21 cellular contexts compared by ENCODE assay signal in the genomic region with DNA sequence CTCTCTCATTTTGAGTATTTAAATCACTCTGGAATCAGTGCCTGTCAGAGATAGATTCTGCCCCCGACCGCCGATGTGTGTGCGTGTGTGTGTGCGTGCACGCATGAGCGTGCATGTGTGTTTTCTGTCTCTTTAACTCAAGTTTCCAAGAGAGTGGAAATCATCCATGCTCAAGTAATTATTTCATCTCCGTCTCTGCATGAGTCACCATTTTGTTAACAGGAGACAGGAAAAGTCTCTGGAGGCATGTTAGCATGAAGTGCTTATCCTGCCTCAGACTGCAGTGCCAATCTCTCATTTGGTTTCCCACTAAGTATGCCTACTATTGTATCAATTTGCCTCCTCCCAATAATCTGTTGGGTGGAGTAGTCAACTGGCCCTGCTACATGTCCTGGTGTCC.
"Had no signal": no experiment of that assay in that cellular context is flagged by ENCODE, and none has a peak within 500 bp of the region (broad histone marks: within the 10 kb centered on the region; RNA-seq: fewer than 3 reads in every experiment).

No MANE protein-coding gene starts in this region.

- H3K4me1 Mint-ChIP-seq: activated CD4-positive, alpha-beta T cell treated with anti-CD3 and anti-CD28 coated beads, Interleukin-2, amount 10 ng/mL, durations not matched to agents 24 days and 14 days; activated naive CD4-positive, alpha-beta T cell treated with anti-CD3 and anti-CD28 coated beads, Interleukin-2, amount 50 U/mL, for 24 hours; naive B cell; neural crest cell; stimulated activated naive B cell treated with anti-CD40 and anti-IgM and Interleukin-4, amounts not matched to agents 10 μg/mL and 1 μg/mL and 100 μg/mL, for 72 hours had no signal

- H3K9me3 ChIP-seq: colonic mucosa, esophagus squamous epithelium, left lung, uterus had no signal

- FAIRE-seq: bronchial epithelial cell, kidney had no signal

- H3K27ac ChIP-seq: colonic mucosa, esophagus squamous epithelium, heart right ventricle, left lung, uterus had no signal

- DNase-seq: activated CD4-positive, alpha-beta T cell treated with anti-CD3 and anti-CD28 coated beads, Interleukin-2, amount 10 ng/mL, durations not matched to agents 24 days and 14 days; activated CD8-positive, alpha-beta T cell treated with anti-CD3 and anti-CD28 coated beads, Interleukin-2, amount 10 ng/mL, durations not matched to agents 7 days and 5 days; activated gamma-delta T cell treated with Interleukin-2 at 50 U/mL for 16 hours; aorta; colonic mucosa; esophagus squamous epithelium; heart right ventricle; kidney; left lung; naive B cell; occipital lobe; stimulated activated CD4-positive, alpha-beta T cell treated with anti-CD3 and anti-CD28 coated beads, Interleukin-2, amount 100 ng/mL, for 48 hours; stimulated activated CD8-positive, alpha-beta memory T cell treated with anti-CD3 and anti-CD28 coated beads, Interleukin-4, amount 100 ng/mL, for 48 hours; stimulated activated naive B cell treated with anti-CD40 and anti-IgM and Interleukin-4, amounts not matched to agents 10 μg/mL and 1 μg/mL and 100 μg/mL, for 72 hours; trophoblast cell; uterus had no signal

- H3K27me3 ChIP-seq: colonic mucosa, esophagus squamous epithelium, left lung had no signal

- H3K4me3 ChIP-seq: colonic mucosa, esophagus squamous epithelium, heart right ventricle, left lung, lung, uterus had no signal

- H3K4me3 Mint-ChIP-seq: activated CD4-positive, alpha-beta T cell treated with anti-CD3 and anti-CD28 coated beads, Interleukin-2, amount 10 ng/mL, durations not matched to agents 24 days and 14 days; activated CD8-positive, alpha-beta T cell treated with anti-CD3 and anti-CD28 coated beads, Interleukin-2, amount 10 ng/mL, durations not matched to agents 7 days and 5 days; activated naive CD4-positive, alpha-beta T cell treated with anti-CD3 and anti-CD28 coated beads, Interleukin-2, amount 50 U/mL, for 24 hours; activated T-helper 1 cell treated with anti-CD3 and anti-CD28 coated beads, Interleukin-12 subunit alpha, Interleukin-12 subunit beta, Interleukin-2, Interleukin-4 antibody, amounts not matched to agents 30 ng/mL and 10 ng/mL and 1 ng/mL, durations not matched to agents 14 hours and 24 hours and 36 hours; naive B cell; neural crest cell; stimulated activated naive B cell treated with anti-CD40 and anti-IgM and Interleukin-4, amounts not matched to agents 10 μg/mL and 1 μg/mL and 100 μg/mL, for 72 hours had no signal

- H3K4me1 ChIP-seq: colonic mucosa, esophagus squamous epithelium, heart right ventricle, left lung, uterus had no signal

- H3K36me3 ChIP-seq: colonic mucosa, esophagus squamous epithelium, heart right ventricle, left lung, uterus had no signal

- H3K27ac Mint-ChIP-seq: activated CD4-positive, alpha-beta T cell treated with anti-CD3 and anti-CD28 coated beads, Interleukin-2, amount 10 ng/mL, durations not matched to agents 24 days and 14 days; activated CD8-positive, alpha-beta T cell treated with anti-CD3 and anti-CD28 coated beads, Interleukin-2, amount 10 ng/mL, durations not matched to agents 7 days and 5 days; activated naive CD4-positive, alpha-beta T cell treated with anti-CD3 and anti-CD28 coated beads, Interleukin-2, amount 50 U/mL, for 24 hours; activated T-helper 1 cell treated with anti-CD3 and anti-CD28 coated beads, Interleukin-12 subunit alpha, Interleukin-12 subunit beta, Interleukin-2, Interleukin-4 antibody, amounts not matched to agents 30 ng/mL and 10 ng/mL and 1 ng/mL, durations not matched to agents 14 hours and 24 hours and 36 hours; naive B cell; stimulated activated naive B cell treated with anti-CD40 and anti-IgM and Interleukin-4, amounts not matched to agents 10 μg/mL and 1 μg/mL and 100 μg/mL, for 72 hours had no signal

- H3K36me3 Mint-ChIP-seq: activated naive CD4-positive, alpha-beta T cell treated with anti-CD3 and anti-CD28 coated beads, Interleukin-2, amount 50 U/mL, for 24 hours; stimulated activated naive B cell treated with anti-CD40 and anti-IgM and Interleukin-4, amounts not matched to agents 10 μg/mL and 1 μg/mL and 100 μg/mL, for 72 hours had no signal

- H3K27me3 Mint-ChIP-seq: activated CD4-positive, alpha-beta T cell treated with anti-CD3 and anti-CD28 coated beads, Interleukin-2, amount 10 ng/mL, durations not matched to agents 24 days and 14 days; activated naive CD4-positive, alpha-beta T cell treated with anti-CD3 and anti-CD28 coated beads, Interleukin-2, amount 50 U/mL, for 24 hours had no signal

- H3K9me3 Mint-ChIP-seq: activated CD4-positive, alpha-beta T cell treated with anti-CD3 and anti-CD28 coated beads, Interleukin-2, amount 10 ng/mL, durations not matched to agents 24 days and 14 days; activated naive CD4-positive, alpha-beta T cell treated with anti-CD3 and anti-CD28 coated beads, Interleukin-2, amount 50 U/mL, for 24 hours; activated T-helper 1 cell treated with anti-CD3 and anti-CD28 coated beads, Interleukin-12 subunit alpha, Interleukin-12 subunit beta, Interleukin-2, Interleukin-4 antibody, amounts not matched to agents 30 ng/mL and 10 ng/mL and 1 ng/mL, durations not matched to agents 14 hours and 24 hours and 36 hours had no signal
